Comparison of ENCODE assay signal across 36 cellular contexts in the genomic region with DNA sequence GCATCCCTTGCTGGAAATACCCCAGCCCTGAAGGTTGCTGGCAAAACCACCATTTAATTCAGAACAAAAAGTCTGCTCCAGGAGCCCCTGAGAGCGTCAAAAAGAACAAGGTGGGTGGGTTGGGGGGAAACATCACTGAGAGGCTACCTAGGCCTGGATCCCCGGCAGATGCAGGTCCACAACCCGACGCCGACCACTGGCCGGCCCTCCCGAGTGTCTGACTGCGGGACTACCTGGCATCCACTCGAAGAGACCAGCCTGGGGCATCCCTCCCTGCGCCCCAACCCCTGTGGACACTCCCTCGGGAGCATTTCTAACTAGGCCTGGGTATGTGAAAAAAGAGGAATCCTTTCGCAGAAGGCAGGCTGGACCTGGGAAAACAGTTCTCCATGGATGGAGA. TPM values are rescaled to one million over a fixed set of nuclear protein-coding genes. Genes with fewer than 3 reads are reported as not detected.
"Had no signal": no experiment of that assay in that cellular context is flagged by ENCODE, and none has a peak within 500 bp of the region (broad histone marks: within the 10 kb centered on the region; RNA-seq: fewer than 3 reads in every experiment).

No MANE protein-coding gene starts in this region.

- ATAC-seq: activated CD8-positive, alpha-beta memory T cell treated with anti-CD3 and anti-CD28 coated beads, Interleukin-2, amount 10 ng/mL, durations not matched to agents 7 days and 5 days; activated CD8-positive, alpha-beta T cell treated with anti-CD3 and anti-CD28 coated beads, Interleukin-2, amount 10 ng/mL, durations not matched to agents 7 days and 5 days; activated naive CD8-positive, alpha-beta T cell treated with anti-CD3 and anti-CD28 coated beads, Interleukin-2, amount 50 U/mL, for 24 hours had no signal

- H3K36me3 Mint-ChIP-seq: activated CD4-positive, alpha-beta memory T cell treated with anti-CD3 and anti-CD28 coated beads for 36 hours; activated CD8-positive, alpha-beta memory T cell treated with anti-CD3 and anti-CD28 coated beads, Interleukin-2, amount 10 ng/mL, durations not matched to agents 7 days and 5 days; activated naive CD4-positive, alpha-beta T cell treated with anti-CD3 and anti-CD28 coated beads, Interleukin-2, amount 10 ng/mL, durations not matched to agents 7 days and 5 days; activated naive CD4-positive, alpha-beta T cell treated with anti-CD3 and anti-CD28 coated beads, Interleukin-2, amount 50 U/mL, for 24 hours; activated naive CD8-positive, alpha-beta T cell; activated naive CD8-positive, alpha-beta T cell treated with anti-CD3 and anti-CD28 coated beads, Interleukin-2, amount 10 ng/mL, durations not matched to agents 7 days and 5 days; brain had no signal

- H3K4me1 Mint-ChIP-seq: activated B cell treated with CpG ODN at 0.5 μM for 24 hours; activated CD8-positive, alpha-beta memory T cell treated with anti-CD3 and anti-CD28 coated beads, Interleukin-2, amount 10 ng/mL, durations not matched to agents 7 days and 5 days; activated naive CD4-positive, alpha-beta T cell treated with anti-CD3 and anti-CD28 coated beads, Interleukin-2, amount 10 ng/mL, durations not matched to agents 7 days and 5 days; activated naive CD4-positive, alpha-beta T cell treated with anti-CD3 and anti-CD28 coated beads, Interleukin-2, amount 50 U/mL, for 24 hours; activated naive CD8-positive, alpha-beta T cell treated with anti-CD3 and anti-CD28 coated beads, Interleukin-2, amount 10 ng/mL, durations not matched to agents 7 days and 5 days; activated naive CD8-positive, alpha-beta T cell treated with anti-CD3 and anti-CD28 coated beads, Interleukin-2, amount 50 U/mL, for 24 hours; brain; central memory CD8-positive, alpha-beta T cell had no signal

- H3K4me1 ChIP-seq: ascending aorta had no signal

- H3K9me3 Mint-ChIP-seq: activated B cell treated with CpG ODN at 0.5 μM for 24 hours; activated CD4-positive, alpha-beta memory T cell treated with anti-CD3 and anti-CD28 coated beads for 36 hours; activated naive CD4-positive, alpha-beta T cell treated with anti-CD3 and anti-CD28 coated beads, Interleukin-2, amount 10 ng/mL, durations not matched to agents 7 days and 5 days; activated naive CD4-positive, alpha-beta T cell treated with anti-CD3 and anti-CD28 coated beads, Interleukin-2, amount 50 U/mL, for 24 hours; activated naive CD8-positive, alpha-beta T cell treated with anti-CD3 and anti-CD28 coated beads, Interleukin-2, amount 10 ng/mL, durations not matched to agents 7 days and 5 days; activated naive CD8-positive, alpha-beta T cell treated with anti-CD3 and anti-CD28 coated beads, Interleukin-2, amount 50 U/mL, for 24 hours; activated T-cell treated with anti-CD3 and anti-CD28 coated beads, Interleukin-2, amount 50 U/mL, for 24 hours; activated T-helper 2 cell treated with anti-CD3 and anti-CD28 coated beads, Interferon-gamma antibody, Interleukin-2, Interleukin-4, amounts not matched to agents 10 μg/mL and 5 μg/mL and 100 μg/mL, durations not matched to agents 14 hours and 24 hours and 36 hours; central memory CD8-positive, alpha-beta T cell; T-helper 1 cell treated with Interleukin-12 subunit alpha and Interleukin-12 subunit beta and Interleukin-4 antibody, amounts not matched to agents 30 μg/mL and 1 μg/mL, for 36 hours; T-helper 2 cell treated with Interferon-gamma antibody and Interleukin-4, amounts not matched to agents 5 μg/mL and 100 μg/mL, for 36 hours had no signal

- H3K36me3 ChIP-seq: ascending aorta, cardiac muscle cell had no signal

- H3K4me3 Mint-ChIP-seq: activated B cell treated with CpG ODN at 0.5 μM for 24 hours; activated CD4-positive, alpha-beta memory T cell treated with anti-CD3 and anti-CD28 coated beads for 36 hours; activated CD8-positive, alpha-beta memory T cell treated with anti-CD3 and anti-CD28 coated beads, Interleukin-2, amount 10 ng/mL, durations not matched to agents 7 days and 5 days; activated CD8-positive, alpha-beta T cell treated with anti-CD3 and anti-CD28 coated beads, Interleukin-2, amount 10 ng/mL, durations not matched to agents 7 days and 5 days; activated naive CD4-positive, alpha-beta T cell treated with anti-CD3 and anti-CD28 coated beads, Interleukin-2, amount 10 ng/mL, durations not matched to agents 7 days and 5 days; activated naive CD4-positive, alpha-beta T cell treated with anti-CD3 and anti-CD28 coated beads, Interleukin-2, amount 50 U/mL, for 24 hours; activated naive CD8-positive, alpha-beta T cell; activated naive CD8-positive, alpha-beta T cell treated with anti-CD3 and anti-CD28 coated beads, Interleukin-2, amount 10 ng/mL, durations not matched to agents 7 days and 5 days; activated naive CD8-positive, alpha-beta T cell treated with anti-CD3 and anti-CD28 coated beads, Interleukin-2, amount 50 U/mL, for 24 hours; activated T-cell treated with anti-CD3 and anti-CD28 coated beads, Interleukin-2, amount 50 U/mL, for 24 hours; brain; central memory CD8-positive, alpha-beta T cell; T-helper 1 cell treated with Interleukin-12 subunit alpha and Interleukin-12 subunit beta and Interleukin-4 antibody, amounts not matched to agents 30 μg/mL and 1 μg/mL, for 36 hours; T-helper 2 cell treated with Interferon-gamma antibody and Interleukin-4, amounts not matched to agents 5 μg/mL and 100 μg/mL, for 36 hours had no signal

- H3K27ac ChIP-seq: ascending aorta, cardiac muscle cell, VCaP had no signal

- DNase-seq: activated B cell treated with CpG ODN at 0.5 μM for 24 hours; activated CD4-positive, alpha-beta memory T cell treated with anti-CD3 and anti-CD28 coated beads for 36 hours; activated CD4-positive, alpha-beta T cell treated with anti-CD3 and anti-CD28 coated beads for 48 hours; activated CD4-positive, alpha-beta T cell treated with anti-CD3 and anti-CD28 coated beads, Interleukin-2, amount 50 U/mL, for 1 hour; activated CD4-positive, alpha-beta T cell treated with anti-CD3 and anti-CD28 coated beads, Interleukin-2, amount 50 U/mL, for 4 hours; activated CD4-positive, CD25-positive, alpha-beta regulatory T cell treated with anti-CD3 and anti-CD28 coated beads, Interleukin-2, amount 50 U/mL, for 72 hours; activated CD8-positive, alpha-beta memory T cell treated with anti-CD3 and anti-CD28 coated beads for 24 hours; activated CD8-positive, alpha-beta memory T cell treated with anti-CD3 and anti-CD28 coated beads, Interleukin-2, amount 10 ng/mL, durations not matched to agents 7 days and 5 days; activated CD8-positive, alpha-beta memory T cell treated with anti-CD3 and anti-CD28 coated beads, Interleukin-2, amount 50 U/mL, for 48 hours; activated CD8-positive, alpha-beta T cell treated with anti-CD3 and anti-CD28 coated beads, Interleukin-2, amount 10 ng/mL, durations not matched to agents 7 days and 5 days; activated effector memory CD4-positive, alpha-beta T cell treated with Interleukin-2 at 50 U/mL for 16 hours; activated gamma-delta T cell; activated naive CD4-positive, alpha-beta T cell treated with anti-CD3 and anti-CD28 coated beads, Interleukin-2, amount 10 ng/mL, durations not matched to agents 7 days and 5 days; activated naive CD4-positive, alpha-beta T cell treated with Interleukin-2 at 50 U/mL for 16 hours; activated naive CD8-positive, alpha-beta T cell treated with anti-CD3 and anti-CD28 coated beads, Interleukin-2, amount 10 ng/mL, durations not matched to agents 7 days and 5 days; activated naive CD8-positive, alpha-beta T cell treated with anti-CD3 and anti-CD28 coated beads, Interleukin-2, amount 50 U/mL, for 24 hours; activated T-cell treated with anti-CD3 and anti-CD28 coated beads, Interleukin-2, amount 50 U/mL, for 24 hours; activated T-cell treated with anti-CD3 and anti-CD28 coated beads, Interleukin-2, amount 50 U/mL, for 48 hours; amygdala; anterior cingulate cortex; caudate nucleus; cerebellar nuclear complex; T-helper 1 cell; T-helper 2 cell; T-helper 9 cell had no signal

- H3K4me3 ChIP-seq: ascending aorta, cardiac muscle cell had no signal

- H3K9me3 ChIP-seq: ascending aorta had no signal

- H3K27ac Mint-ChIP-seq: activated B cell treated with CpG ODN at 0.5 μM for 24 hours; activated CD4-positive, alpha-beta memory T cell treated with anti-CD3 and anti-CD28 coated beads for 36 hours; activated CD8-positive, alpha-beta memory T cell treated with anti-CD3 and anti-CD28 coated beads, Interleukin-2, amount 10 ng/mL, durations not matched to agents 7 days and 5 days; activated CD8-positive, alpha-beta T cell treated with anti-CD3 and anti-CD28 coated beads, Interleukin-2, amount 10 ng/mL, durations not matched to agents 7 days and 5 days; activated naive CD4-positive, alpha-beta T cell treated with anti-CD3 and anti-CD28 coated beads, Interleukin-2, amount 10 ng/mL, durations not matched to agents 7 days and 5 days; activated naive CD4-positive, alpha-beta T cell treated with anti-CD3 and anti-CD28 coated beads, Interleukin-2, amount 50 U/mL, for 24 hours; activated naive CD8-positive, alpha-beta T cell; activated naive CD8-positive, alpha-beta T cell treated with anti-CD3 and anti-CD28 coated beads, Interleukin-2, amount 10 ng/mL, durations not matched to agents 7 days and 5 days; activated naive CD8-positive, alpha-beta T cell treated with anti-CD3 and anti-CD28 coated beads, Interleukin-2, amount 50 U/mL, for 24 hours; activated T-cell treated with anti-CD3 and anti-CD28 coated beads, Interleukin-2, amount 50 U/mL, for 24 hours; activated T-helper 2 cell treated with anti-CD3 and anti-CD28 coated beads, Interferon-gamma antibody, Interleukin-2, Interleukin-4, amounts not matched to agents 10 μg/mL and 5 μg/mL and 100 μg/mL, durations not matched to agents 14 hours and 24 hours and 36 hours; brain; T-helper 1 cell treated with Interleukin-12 subunit alpha and Interleukin-12 subunit beta and Interleukin-4 antibody, amounts not matched to agents 30 μg/mL and 1 μg/mL, for 36 hours; T-helper 2 cell treated with Interferon-gamma antibody and Interleukin-4, amounts not matched to agents 5 μg/mL and 100 μg/mL, for 36 hours had no signal

- H3K27me3 ChIP-seq: ascending aorta, cardiac muscle cell had no signal

RNA-seq across cellular contexts. Expression of gene FAM209B, which starts 47.2 kb away (rescaled TPM):
- total RNA-seq: ascending aorta, cardiac muscle cell had no signal

RNA-seq across cellular contexts. Expression of gene TFAP2C, which starts 48.9 kb away (rescaled TPM):
- total RNA-seq: activated B cell treated with CpG ODN at 0.5 μM for 24 hours; activated CD4-positive, alpha-beta memory T cell treated with anti-CD3 and anti-CD28 coated beads for 36 hours; activated CD8-positive, alpha-beta memory T cell treated with anti-CD3 and anti-CD28 coated beads, Interleukin-2, amount 10 ng/mL, durations not matched to agents 7 days and 5 days; activated CD8-positive, alpha-beta T cell treated with anti-CD3 and anti-CD28 coated beads, Interleukin-2, amount 10 ng/mL, durations not matched to agents 7 days and 5 days; activated naive CD8-positive, alpha-beta T cell treated with anti-CD3 and anti-CD28 coated beads, Interleukin-2, amount 10 ng/mL, durations not matched to agents 7 days and 5 days; activated T-helper 2 cell treated with anti-CD3 and anti-CD28 coated beads, Interferon-gamma antibody, Interleukin-2, Interleukin-4, amounts not matched to agents 10 μg/mL and 5 μg/mL and 100 μg/mL, durations not matched to agents 14 hours and 24 hours and 36 hours had no signal

RNA-seq across cellular contexts. Expression of gene FAM209A, which starts 55.7 kb away (rescaled TPM):
- total RNA-seq: ascending aorta, bronchial epithelial cell, cardiac muscle cell had no signal
